ENCODE assay signal across 15 cellular contexts in genomic region chr2:233813236-233814062, GRCh38. TPM values are rescaled to one million over a fixed set of nuclear protein-coding genes. Genes with fewer than 3 reads are reported as not detected.
A peak's percentile ranks its signal among the peaks of the same experiment; 100 is the strongest.
DNase-seq lines count a peak whose midpoint lies in the region; ATAC-seq and TF ChIP-seq lines count a peak whose summit lies in the region.
"Had no signal": no experiment of that assay in that cellular context is flagged by ENCODE, and none has a peak within 500 bp of the region (broad histone marks: within the 10 kb centered on the region; RNA-seq: fewer than 3 reads in every experiment).

No MANE protein-coding gene starts in this region.

- TF ChIP-seq POLR2A in sigmoid colon (IDR thresholded peaks at IDR 0.05) = no peak

- H4K5ac ChIP-seq in H9 (ENCODE audit: insufficient read length, low read depth, low read length) = no peak overlapping the region

- no peak overlapping the region for H4K91ac ChIP-seq in H9 (ENCODE audit: insufficient read length, low read depth, low read length)

- H2BK5ac ChIP-seq in H9 (ENCODE audit: insufficient read length, low read length) = no peak overlapping the region

- no peaks in the 10 kb centered on the region for H3K4me1 Mint-ChIP-seq in CD14-positive monocyte
- no peaks in the 10 kb centered on the region for H3K4me1 Mint-ChIP-seq in H9

- H3K4me1 ChIP-seq in sigmoid colon (no peaks in the 10 kb centered on the region), H9 (ENCODE audit: insufficient read depth, low read length) (no peaks in the 10 kb centered on the region), hepatocyte (ENCODE audit: insufficient read depth) (peaks cover 10% of the 10 kb centered on the region)

- H3K27me3 ChIP-seq in sigmoid colon (peaks cover 0 to 5% (median 0%) of the 10 kb centered on the region in 3 donors), H9 (ENCODE audit: insufficient read depth, low read length) (no peaks in the 10 kb centered on the region), hepatocyte (no peaks in the 10 kb centered on the region)
- H3K27me3 ChIP-seq: BLaER1 had no signal

- no peak for TF ChIP-seq CTCF in CD14-positive monocyte (IDR thresholded peaks at IDR 0.05)
- no peak for TF ChIP-seq CTCF in sigmoid colon (IDR thresholded peaks at IDR 0.05)
- no peak for TF ChIP-seq CTCF in H9 (conservative IDR thresholded peaks at IDR 0.05)
- TF ChIP-seq CTCF in hepatocyte (IDR thresholded peaks at IDR 0.05; ENCODE audit: poor library complexity) = no peak

- no peak overlapping the region for H2AK5ac ChIP-seq in H9 (ENCODE audit: insufficient read length, low read length)

- no peak overlapping the region for H3K4me3 ChIP-seq in sigmoid colon
- H3K4me3 ChIP-seq in hepatocyte = no peak overlapping the region
- H3K4me3 ChIP-seq: BLaER1 had no signal

- H3K18ac ChIP-seq in H9 (ENCODE audit: insufficient read length, low read depth, low read length) = no peak overlapping the region

- H3K14ac ChIP-seq in H9 (ENCODE audit: insufficient read depth, low read length) = no peak overlapping the region

- H2BK15ac ChIP-seq in H9 (ENCODE audit: low read depth, low read length) = no peak overlapping the region

- no peak overlapping the region for H3K4me3 Mint-ChIP-seq in CD14-positive monocyte
- no peak overlapping the region for H3K4me3 Mint-ChIP-seq in H9

- no peak overlapping the region for H2BK120ac ChIP-seq in H9 (ENCODE audit: low read depth, low read length, poor library complexity, severe bottlenecking)

- H3K27me3 Mint-ChIP-seq in CD14-positive monocyte (ENCODE audit: low read depth in 3 of 3) (peaks cover 2 to 8% (median 7%) of the 10 kb centered on the region in 3 donors), H9 (ENCODE audit: low read depth) (peaks cover 15% of the 10 kb centered on the region)

- no peak overlapping the region for H3K56ac ChIP-seq in H9 (ENCODE audit: insufficient read length, low read depth, low read length)

- intact Hi-C loops in CD14-positive monocyte (cut with micrococcal nuclease) = no loop called here
- intact Hi-C loops in sigmoid colon (cut with DNase I) = no loop called here

- H3K27ac ChIP-seq in sigmoid colon (no peak overlapping the region), H9 (ENCODE audit: insufficient read length, low read depth, low read length) (no peak overlapping the region), hepatocyte (no peak overlapping the region)
- H3K27ac ChIP-seq: BLaER1 had no signal

- WGBS in sigmoid colon, 2 donors = 83 to 93% methylated on average over 3 of the region's 3 CpGs
- no CpG with 5 or more reads among the region's 3 CpGs for WGBS in H9 (ENCODE audit: extremely low coverage, insufficient read length, low lambda C conversion rate)
- WGBS in hepatocyte (ENCODE audit: low lambda C conversion rate, missing lambda C conversion rate) = 79% methylated on average over 3 of the region's 3 CpGs

- no peak for ATAC-seq in GM21723 (IDR thresholded peaks at IDR 0.05; ENCODE audit: unreplicated experiment)
- no peak for ATAC-seq in HG02938 (IDR thresholded peaks at IDR 0.05; ENCODE audit: unreplicated experiment)

- no peak overlapping the region for H3K27ac Mint-ChIP-seq in CD14-positive monocyte
- H3K27ac Mint-ChIP-seq in H9 = no peak overlapping the region

- H3K9me3 Mint-ChIP-seq in CD14-positive monocyte (peaks cover 0 to 6% (median 2%) of the 10 kb centered on the region in 7 donors), H9 (peaks cover 0 to 2% of the 10 kb centered on the region in 2 experiments; a peak in 1 of 5 replicates)

- H3K79me1 ChIP-seq in H9 (ENCODE audit: insufficient read depth, low read depth, low read length, poor library complexity, severe bottlenecking) = no peaks in the 10 kb centered on the region

- no peaks in the 10 kb centered on the region for H3K79me2 ChIP-seq in H9 (ENCODE audit: insufficient read depth, low read length)
- H3K79me2 ChIP-seq in hepatocyte = no peaks in the 10 kb centered on the region

- TF ChIP-seq EP300 in sigmoid colon (IDR thresholded peaks at IDR 0.05) = no peak

- H4K20me1 ChIP-seq in H9 (ENCODE audit: control insufficient read depth, insufficient read depth, insufficient read length) = no peaks in the 10 kb centered on the region
- H4K20me1 ChIP-seq in hepatocyte (ENCODE audit: insufficient read depth, poor library complexity, severe bottlenecking) = no peaks in the 10 kb centered on the region
- H4K20me1 ChIP-seq: BLaER1 had no signal

- H4K8ac ChIP-seq in H9 (replicated peaks; ENCODE audit: insufficient read length, low read depth, low read length) = no peak overlapping the region

- no peak overlapping the region for H2BK20ac ChIP-seq in H9 (ENCODE audit: low read depth, low read length, poor library complexity, severe bottlenecking)

- H3K9me3 ChIP-seq in sigmoid colon = peaks cover 0 to 1% (median 0%) of the 10 kb centered on the region in 4 donors
- no peaks in the 10 kb centered on the region for H3K9me3 ChIP-seq in H9 (ENCODE audit: control insufficient read depth, low read depth, low read length)
- H3K9me3 ChIP-seq in hepatocyte (ENCODE audit: low read depth) = no peaks in the 10 kb centered on the region
- H3K9me3 ChIP-seq: BLaER1 had no signal

- H2AFZ ChIP-seq in H9 (ENCODE audit: low read length) (no peak overlapping the region), hepatocyte (no peak overlapping the region)

- H3K36me3 Mint-ChIP-seq in CD14-positive monocyte (no peaks in the 10 kb centered on the region), H9 (ENCODE audit: insufficient read depth in 1 of 3, low read depth in 3 of 3) (no peaks in the 10 kb centered on the region)

- DNase-seq in CD14-positive monocyte (ENCODE audit: low spot score) (peak; percentile 21), NCI-H69 (lab: John Stamatoyannopoulos, UW) (peak; percentile 77), left kidney (ENCODE audit: low read depth, low spot score) (peak; percentile 92), sigmoid colon (peak; percentile 44), H9 (no peak), hepatocyte (ENCODE audit: low spot score) (no peak)
- DNase-seq: GF-D8, MM.1S, NCI-H1930, NCI-H510A treated with DMSO at 0.1 percent for 48 hours, SIG-M5 had no signal

- no peak overlapping the region for H3K9ac ChIP-seq in H9 (ENCODE audit: extremely low read depth, insufficient read length, low read length)
- H3K9ac ChIP-seq: BLaER1 had no signal

- no peak overlapping the region for H3K4ac ChIP-seq in H9 (ENCODE audit: low read depth, low read length)

- no peaks in the 10 kb centered on the region for H3K23me2 ChIP-seq in H9 (ENCODE audit: insufficient read length, low read depth, low read length, poor library complexity, severe bottlenecking)

- H3K4me2 ChIP-seq in H9 (ENCODE audit: insufficient read depth, insufficient read length, low read length) = no peak overlapping the region
- no peak overlapping the region for H3K4me2 ChIP-seq in hepatocyte
- H3K4me2 ChIP-seq: BLaER1 had no signal

- no peak overlapping the region for H3K23ac ChIP-seq in H9 (ENCODE audit: insufficient read length, low read depth, low read length)

- no peak overlapping the region for H3T11ph ChIP-seq in H9 (ENCODE audit: low read length)

- no peaks in the 10 kb centered on the region for H3K9me2 ChIP-seq in hepatocyte (replicated peaks; ENCODE audit: insufficient read depth)

- H2BK12ac ChIP-seq in H9 (ENCODE audit: insufficient read length, low read depth, low read length) = no peak overlapping the region

- H3K36me3 ChIP-seq in sigmoid colon (no peaks in the 10 kb centered on the region), hepatocyte (replicated peaks; ENCODE audit: insufficient read depth, low read depth) (no peaks in the 10 kb centered on the region)
- H3K36me3 ChIP-seq: BLaER1 had no signal

RNA-seq across cellular contexts. Expression of gene MROH2A, which starts 35.3 kb away (rescaled TPM):
- polyA plus RNA-seq in CD14-positive monocyte (not detected), sigmoid colon (under 1 TPM in 1 of 3 donors, not detected in 2; 0.06 TPM), hepatocyte (not detected in 2 replicates)
- total RNA-seq in sigmoid colon (not detected), H9 (2021) (not detected in 2 replicates), hepatocyte (not detected in 2 replicates)
- total RNA-seq: H7 had no signal

RNA-seq across cellular contexts. Expression of gene HJURP, which starts 40.9 kb away (rescaled TPM):
- polyA plus RNA-seq in CD14-positive monocyte = not detected
- total RNA-seq in sigmoid colon = 1 to 10 TPM in 2 of 4 donors, under 1 TPM in 2; 0.28 to 2.1 (median 1.0) TPM
- polyA plus RNA-seq in sigmoid colon = 1 to 10 TPM; 1.2 to 9.0 (median 3.0) TPM
- total RNA-seq in H9 (2021) = 49.7 and 52.6 TPM in 2 replicates
- 5.0 and 5.3 TPM in 2 replicates for total RNA-seq in hepatocyte
- 2.7 and 3.6 TPM in 2 replicates for polyA plus RNA-seq in hepatocyte

RNA-seq across cellular contexts. Expression of gene UGT1A1, which starts 53.4 kb away (rescaled TPM):
- polyA plus RNA-seq in CD14-positive monocyte = not detected
- not detected for total RNA-seq in sigmoid colon
- polyA plus RNA-seq in sigmoid colon = 1 to 10 TPM in 2 of 3 donors, under 1 TPM in 1; 0.74 to 2.8 (median 1.8) TPM
- total RNA-seq in H9 (2021) = not detected in 2 replicates
- total RNA-seq in hepatocyte = 0.53 and 0.60 TPM in 2 replicates
- 0.51 and 0.91 TPM in 2 replicates for polyA plus RNA-seq in hepatocyte
- total RNA-seq: H7 had no signal

Comparison
In these comparisons a context has a peak if more than half of its experiments do, and no peak if none do; other contexts are left out.
1. DNase-seq: peak in CD14-positive monocyte (single experiment), NCI-H69 (single experiment), left kidney (single experiment) and sigmoid colon (single experiment); none in H9 (single experiment) and hepatocyte (single experiment).